ENCODE assay signal across 1 cellular context in genomic region chr1:13733705-13734104, GRCh38.
TF ChIP-seq lines count a peak whose summit lies in the region.

No MANE protein-coding gene starts in this region.

TF ChIP-seq in GM12878, 131 proteins besides CTCF, POLR2A, EP300 and RAD21:
- TF ChIP-seq EGR1 (IDR thresholded peaks at IDR 0.05; ENCODE audit: borderline replicate concordance in 1 of 2, low read depth in 2 of 2, low read length in 2 of 2) (no peak), RB1 (IDR thresholded peaks at IDR 0.05; ENCODE audit: borderline replicate concordance) (no peak)
TF ChIP-seq in GM12878: peak in this region for 0.
